8 cellular contexts compared by ENCODE assay signal in the genomic region with DNA sequence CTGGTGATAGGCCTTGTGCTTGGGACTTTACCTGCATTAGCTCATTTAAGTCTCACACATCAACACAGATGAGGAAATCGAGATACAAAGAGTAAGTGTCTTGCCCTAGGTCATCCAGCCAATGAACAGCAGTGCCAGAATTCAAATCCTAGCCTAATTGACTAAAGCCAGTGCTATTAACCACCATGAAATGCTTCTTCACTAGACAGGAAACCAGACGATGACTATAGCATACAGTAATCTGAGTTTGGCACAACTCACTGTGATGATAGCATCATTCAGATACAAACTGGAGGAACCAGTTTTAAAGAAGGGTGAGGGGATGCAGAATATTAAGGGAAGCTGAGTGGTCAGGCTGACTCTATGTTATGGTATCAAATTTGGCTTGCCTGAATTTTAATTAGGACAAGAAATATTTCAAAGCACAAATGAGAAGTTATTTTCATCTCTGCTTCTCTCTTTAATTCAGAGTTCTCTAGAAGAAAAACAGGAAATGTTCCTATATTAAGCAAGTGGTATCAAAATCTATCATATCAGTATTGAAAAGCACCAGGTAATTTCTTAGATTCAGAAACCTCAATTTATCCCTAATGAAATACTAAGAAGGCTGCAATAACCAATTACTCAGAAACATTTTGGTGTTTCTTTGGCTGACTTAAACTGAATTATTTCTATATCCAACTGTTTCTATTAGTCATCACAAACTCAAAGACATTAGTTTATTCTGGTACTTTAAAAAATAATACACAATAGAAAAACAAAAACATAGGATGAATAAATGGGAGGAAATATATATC.
DNase-seq lines count a peak whose midpoint lies in the region; ATAC-seq and TF ChIP-seq lines count a peak whose summit lies in the region.

No MANE protein-coding gene starts in this region.

- no peaks in the 10 kb centered on the region for H3K9me3 ChIP-seq in MM.1S (replicated peaks; ENCODE audit: insufficient read depth, low read length)

- H3K4me1 ChIP-seq in MM.1S (ENCODE audit: low read length) = peaks cover 68% of the 10 kb centered on the region

- DNase-seq in AG09309 (ENCODE audit: low read depth) = peak; percentile 74
- DNase-seq in MM.1S = peak; percentile 74
- peak; percentile 89 for DNase-seq in astrocyte of the cerebellum (ENCODE audit: low read depth)
- peak in 1 of 10 donors; percentile 3 for DNase-seq in naive thymus-derived CD8-positive, alpha-beta T cell
- no peak for DNase-seq in cardiac septum (ENCODE audit: low spot score)
- DNase-seq in left lobe of liver (ENCODE audit: low spot score) = no peak

- peak overlapping the region; percentile 97 for H3K27ac ChIP-seq in MM.1S (ENCODE audit: low read length)

- ATAC-seq in GM18870 (IDR thresholded peaks at IDR 0.05; ENCODE audit: unreplicated experiment) = peak; percentile 27
- ATAC-seq in naive thymus-derived CD8-positive, alpha-beta T cell = peak; percentile 48 to 49
- ATAC-seq in left lobe of liver = no peak
- no peak for ATAC-seq in HG02571 (IDR thresholded peaks at IDR 0.05; ENCODE audit: unreplicated experiment)

- H3K4me2 ChIP-seq in MM.1S (ENCODE audit: low read depth, low read length) = peak overlapping the region; percentile 80

- in situ Hi-C loops in astrocyte of the cerebellum (cut with HindIII; ENCODE audit: low sequenced_read_pairs) = no loop called here

- TF ChIP-seq CTCF in AG09309 (IDR thresholded peaks at IDR 0.05; ENCODE audit: control insufficient read depth, insufficient read depth, low read depth, low read length, missing control alignments) (no peak), MM.1S (IDR thresholded peaks at IDR 0.05; ENCODE audit: low read length) (no peak), astrocyte of the cerebellum (IDR thresholded peaks at IDR 0.05; ENCODE audit: low read depth, low read length, missing control alignments) (no peak)

- H3K9me3 Mint-ChIP-seq in naive thymus-derived CD8-positive, alpha-beta T cell = no peaks in the 10 kb centered on the region

- H4K20me1 ChIP-seq in MM.1S (ENCODE audit: insufficient read depth, low read length) = no peaks in the 10 kb centered on the region

- no peaks in the 10 kb centered on the region for H3K27me3 ChIP-seq in MM.1S (replicated peaks; ENCODE audit: insufficient read depth, low read length)

- H3K4me1 Mint-ChIP-seq in naive thymus-derived CD8-positive, alpha-beta T cell = peaks cover 23 to 54% (median 35%) of the 10 kb centered on the region in 4 donors

- peak overlapping the region in 7 of 10 donors; percentile 9 to 79 (median 53) for H3K4me3 Mint-ChIP-seq in naive thymus-derived CD8-positive, alpha-beta T cell

- POLR2A ChIA-PET in naive thymus-derived CD8-positive, alpha-beta T cell (lab: Charles Lee) = no interaction called here

- H3K79me2 ChIP-seq in MM.1S (ENCODE audit: low read length) = no peaks in the 10 kb centered on the region

- 0 out of 2 replicates have a peak overlapping the region, but pooled peaks have one; percentile 2 for H2AFZ ChIP-seq in MM.1S (ENCODE audit: low read length)

- no peaks in the 10 kb centered on the region for H3K36me3 Mint-ChIP-seq in naive thymus-derived CD8-positive, alpha-beta T cell

- H3K36me3 ChIP-seq in MM.1S (replicated peaks; ENCODE audit: insufficient read depth, low read length) = no peaks in the 10 kb centered on the region

- no peaks in the 10 kb centered on the region for H3K27me3 Mint-ChIP-seq in naive thymus-derived CD8-positive, alpha-beta T cell

- H3K9me2 ChIP-seq in MM.1S (replicated peaks; ENCODE audit: insufficient read depth, low read length) = no peaks in the 10 kb centered on the region

- H3K27ac Mint-ChIP-seq in naive thymus-derived CD8-positive, alpha-beta T cell = peak overlapping the region; percentile 21 to 93 (median 54)

- peaks cover 60% of the 10 kb centered on the region for H3F3A ChIP-seq in MM.1S (ENCODE audit: insufficient read depth, low read length)

- H3K9ac ChIP-seq in MM.1S (ENCODE audit: low read length) = peak overlapping the region; percentile 76

- no peak overlapping the region for H3K4me3 ChIP-seq in AG09309 (ENCODE audit: control insufficient read depth, low read depth, low read length)
- peak overlapping the region; percentile 27; the same call in 1 of the 2 replicates for H3K4me3 ChIP-seq in MM.1S (ENCODE audit: low read length)
- H3K4me3 ChIP-seq in astrocyte of the cerebellum (ENCODE audit: low read depth, low read length) = no peak overlapping the region

- intact Hi-C loops in cardiac septum (cut with DNase I) = no loop called here

Comparison
In these comparisons a context has a peak if more than half of its experiments do, and no peak if none do; other contexts are left out.
1. DNase-seq: peak in AG09309 (single experiment), MM.1S (single experiment) and astrocyte of the cerebellum (single experiment); none in cardiac septum (single experiment) and left lobe of liver (single experiment).
2. ATAC-seq: peak in GM18870 (single experiment) and naive thymus-derived CD8-positive, alpha-beta T cell (2 of 2); none in left lobe of liver (single experiment) and HG02571 (single experiment).